1 cellular context compared by ENCODE assay signal in genomic region chr1:43878440-43878839, GRCh38.
TF ChIP-seq lines count a peak whose summit lies in the region.

No MANE protein-coding gene starts in this region.

TF ChIP-seq in HepG2, 621 proteins besides CTCF, POLR2A, EP300 and RAD21:
- no peak for TF ChIP-seq ZNF234 (CRISPR knock-in tag; conservative IDR thresholded peaks at IDR 0.05)
- TF ChIP-seq KMT2B (CRISPR knock-in tag; IDR thresholded peaks at IDR 0.05): no peak
